Comparison of ENCODE assay signal across 21 cellular contexts in the genomic region with DNA sequence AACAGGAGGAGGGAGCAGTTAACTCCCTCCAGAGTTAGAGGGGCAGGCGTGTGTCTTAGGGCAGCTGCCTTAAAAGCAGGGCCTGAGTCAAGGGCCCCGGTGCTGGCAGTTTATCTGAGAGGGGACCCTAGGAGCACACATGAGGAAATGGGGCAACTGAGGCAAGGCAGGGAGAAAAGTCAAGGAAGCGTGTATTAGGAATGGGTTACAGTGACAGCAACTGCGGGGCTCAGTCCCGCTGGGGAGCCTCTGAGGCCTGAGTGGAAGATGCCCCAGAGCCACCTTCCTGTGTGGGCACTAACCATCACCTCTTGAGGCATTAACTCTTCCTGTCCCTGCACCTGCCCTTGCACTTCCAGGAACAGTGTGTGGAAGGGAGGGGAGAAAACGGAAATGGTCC.
"Had no signal": no experiment of that assay in that cellular context is flagged by ENCODE, and none has a peak within 500 bp of the region (broad histone marks: within the 10 kb centered on the region; RNA-seq: fewer than 3 reads in every experiment).

No MANE protein-coding gene starts in this region.

- H3K27ac Mint-ChIP-seq: activated CD4-positive, alpha-beta memory T cell treated with anti-CD3 and anti-CD28 coated beads, Interleukin-2, amount 10 ng/mL, durations not matched to agents 7 days and 5 days; activated CD4-positive, alpha-beta T cell treated with anti-CD3 and anti-CD28 coated beads, Interleukin-2, amount 10 ng/mL, durations not matched to agents 24 days and 14 days; activated naive CD8-positive, alpha-beta T cell treated with anti-CD3 and anti-CD28 coated beads, Interleukin-2, amount 50 U/mL, for 24 hours; nephron; stimulated activated memory B cell treated with anti-CD40 and anti-IgM and Interleukin-4, amounts not matched to agents 10 μg/mL and 1 μg/mL and 100 μg/mL, for 72 hours; stimulated activated naive CD8-positive, alpha-beta T cell treated with anti-CD3 and anti-CD28 coated beads, Interleukin-15, amount 100 ng/mL, for 72 hours had no signal

- H3K36me3 Mint-ChIP-seq: stimulated activated memory B cell treated with anti-CD40 and anti-IgM and Interleukin-4, amounts not matched to agents 10 μg/mL and 1 μg/mL and 100 μg/mL, for 72 hours had no signal

- H3K4me3 Mint-ChIP-seq: activated CD4-positive, alpha-beta memory T cell treated with anti-CD3 and anti-CD28 coated beads, Interleukin-2, amount 10 ng/mL, durations not matched to agents 7 days and 5 days; activated CD4-positive, alpha-beta T cell treated with anti-CD3 and anti-CD28 coated beads, Interleukin-2, amount 10 ng/mL, durations not matched to agents 24 days and 14 days; activated naive CD8-positive, alpha-beta T cell treated with anti-CD3 and anti-CD28 coated beads, Interleukin-2, amount 50 U/mL, for 24 hours; nephron; stimulated activated memory B cell treated with anti-CD40 and anti-IgM and Interleukin-4, amounts not matched to agents 10 μg/mL and 1 μg/mL and 100 μg/mL, for 72 hours; stimulated activated naive CD8-positive, alpha-beta T cell treated with anti-CD3 and anti-CD28 coated beads, Interleukin-15, amount 100 ng/mL, for 72 hours had no signal

- H3K27me3 Mint-ChIP-seq: activated CD4-positive, alpha-beta memory T cell treated with anti-CD3 and anti-CD28 coated beads, Interleukin-2, amount 10 ng/mL, durations not matched to agents 7 days and 5 days; activated CD4-positive, alpha-beta T cell treated with anti-CD3 and anti-CD28 coated beads, Interleukin-2, amount 10 ng/mL, durations not matched to agents 24 days and 14 days had no signal

- DNase-seq: activated CD4-positive, alpha-beta memory T cell treated with anti-CD3 and anti-CD28 coated beads, Interleukin-2, amount 10 ng/mL, durations not matched to agents 7 days and 5 days; activated gamma-delta T cell; activated naive CD4-positive, alpha-beta T cell treated with anti-CD3 and anti-CD28 coated beads, Interleukin-2, amount 50 U/mL, for 16 hours; activated naive CD8-positive, alpha-beta T cell treated with anti-CD3 and anti-CD28 coated beads, Interleukin-2, amount 50 U/mL, for 24 hours; central memory CD4-positive, alpha-beta T cell; esophagus squamous epithelium; foreskin melanocyte; left ventricle myocardium inferior; pancreas; psoas muscle; sigmoid colon; small intestine; stimulated activated CD4-positive, alpha-beta T cell treated with anti-CD3 and anti-CD28 coated beads, Interleukin-1b, Interleukin-23, amount 100 ng/mL, for 48 hours; stimulated activated CD4-positive, alpha-beta T cell treated with anti-CD3 and anti-CD28 coated beads, Interleukin-4, amount 100 ng/mL, for 4 hours; stimulated activated CD8-positive, alpha-beta memory T cell treated with anti-CD3 and anti-CD28 coated beads, Interleukin-4, amount 100 ng/mL, for 48 hours; stimulated activated naive CD8-positive, alpha-beta T cell treated with anti-CD3 and anti-CD28 coated beads, Interleukin-15, amount 100 ng/mL, for 72 hours; substantia nigra; upper lobe of right lung had no signal

- H3K9me3 Mint-ChIP-seq: activated CD4-positive, alpha-beta memory T cell treated with anti-CD3 and anti-CD28 coated beads, Interleukin-2, amount 10 ng/mL, durations not matched to agents 7 days and 5 days; activated CD4-positive, alpha-beta T cell treated with anti-CD3 and anti-CD28 coated beads, Interleukin-2, amount 10 ng/mL, durations not matched to agents 24 days and 14 days; activated naive CD8-positive, alpha-beta T cell treated with anti-CD3 and anti-CD28 coated beads, Interleukin-2, amount 50 U/mL, for 24 hours had no signal

- H3K4me1 Mint-ChIP-seq: activated CD4-positive, alpha-beta memory T cell treated with anti-CD3 and anti-CD28 coated beads, Interleukin-2, amount 10 ng/mL, durations not matched to agents 7 days and 5 days; activated CD4-positive, alpha-beta T cell treated with anti-CD3 and anti-CD28 coated beads, Interleukin-2, amount 10 ng/mL, durations not matched to agents 24 days and 14 days; activated naive CD8-positive, alpha-beta T cell treated with anti-CD3 and anti-CD28 coated beads, Interleukin-2, amount 50 U/mL, for 24 hours; nephron; stimulated activated memory B cell treated with anti-CD40 and anti-IgM and Interleukin-4, amounts not matched to agents 10 μg/mL and 1 μg/mL and 100 μg/mL, for 72 hours; stimulated activated naive CD8-positive, alpha-beta T cell treated with anti-CD3 and anti-CD28 coated beads, Interleukin-15, amount 100 ng/mL, for 72 hours had no signal
